1 cellular context compared by ENCODE assay signal in the genomic region with DNA sequence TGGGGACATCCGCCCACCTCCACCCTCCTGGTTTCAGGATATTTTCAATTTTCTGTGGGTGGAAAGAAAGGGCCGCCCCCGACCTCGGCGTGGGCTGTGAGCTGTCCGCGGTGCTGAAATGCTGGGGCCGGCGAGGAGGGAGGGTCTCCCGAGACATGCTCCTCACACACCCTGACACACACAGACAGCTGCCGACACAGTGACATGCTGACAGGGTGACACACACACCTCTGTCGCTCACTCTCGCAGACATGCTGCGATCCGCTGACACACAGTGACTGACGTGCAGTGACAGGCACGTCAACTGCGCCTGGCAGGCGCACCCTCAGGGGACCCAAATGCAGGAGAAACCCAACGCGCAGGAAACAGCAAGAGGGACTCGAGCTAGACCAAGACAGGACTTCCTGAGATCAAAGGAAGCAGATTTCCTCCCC.
TF ChIP-seq lines count a peak whose summit lies in the region.

No MANE protein-coding gene starts in this region.

TF ChIP-seq in K562, 482 proteins besides CTCF, POLR2A, EP300 and RAD21 (continued from another document and continues in another):
- TF ChIP-seq, protein P1, sequence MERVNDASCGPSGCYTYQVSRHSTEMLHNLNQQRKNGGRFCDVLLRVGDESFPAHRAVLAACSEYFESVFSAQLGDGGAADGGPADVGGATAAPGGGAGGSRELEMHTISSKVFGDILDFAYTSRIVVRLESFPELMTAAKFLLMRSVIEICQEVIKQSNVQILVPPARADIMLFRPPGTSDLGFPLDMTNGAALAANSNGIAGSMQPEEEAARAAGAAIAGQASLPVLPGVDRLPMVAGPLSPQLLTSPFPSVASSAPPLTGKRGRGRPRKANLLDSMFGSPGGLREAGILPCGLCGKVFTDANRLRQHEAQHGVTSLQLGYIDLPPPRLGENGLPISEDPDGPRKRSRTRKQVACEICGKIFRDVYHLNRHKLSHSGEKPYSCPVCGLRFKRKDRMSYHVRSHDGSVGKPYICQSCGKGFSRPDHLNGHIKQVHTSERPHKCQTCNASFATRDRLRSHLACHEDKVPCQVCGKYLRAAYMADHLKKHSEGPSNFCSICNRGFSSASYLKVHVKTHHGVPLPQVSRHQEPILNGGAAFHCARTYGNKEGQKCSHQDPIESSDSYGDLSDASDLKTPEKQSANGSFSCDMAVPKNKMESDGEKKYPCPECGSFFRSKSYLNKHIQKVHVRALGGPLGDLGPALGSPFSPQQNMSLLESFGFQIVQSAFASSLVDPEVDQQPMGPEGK (CRISPR knock-in tag; IDR thresholded peaks at IDR 0.05; ENCODE audit: borderline replicate concordance), result no peak
- TF ChIP-seq NFIC (IDR thresholded peaks at IDR 0.05), result no peak
- TF ChIP-seq TCF3 (CRISPR knock-in tag; IDR thresholded peaks at IDR 0.05), result no peak
- no peak for TF ChIP-seq ZKSCAN3 (CRISPR knock-in tag; IDR thresholded peaks at IDR 0.05)
- TF ChIP-seq CBFB (CRISPR knock-in tag; IDR thresholded peaks at IDR 0.05), result no peak
- peak; percentile 81; the same call in 1 of the 2 replicates for TF ChIP-seq ZBED1 (IDR thresholded peaks at IDR 0.05)
- TF ChIP-seq ZNF232 (CRISPR knock-in tag; IDR thresholded peaks at IDR 0.05), result no peak
- no peak for TF ChIP-seq HMG20B (CRISPR knock-in tag; IDR thresholded peaks at IDR 0.05)
- TF ChIP-seq SIN3A (IDR thresholded peaks at IDR 0.05; ENCODE audit: borderline replicate concordance in 2 of 2, control insufficient read depth in 1 of 2, low read depth in 2 of 2, low read length in 2 of 2), result peak; percentile 46 to 86; a peak in 3 of 4 replicates
- TF ChIP-seq BRF1 (IDR thresholded peaks at IDR 0.05; ENCODE audit: borderline replicate concordance, extremely low read depth, insufficient read length), result no peak
- TF ChIP-seq ZEB2 (IDR thresholded peaks at IDR 0.05), result no peak
- no peak for TF ChIP-seq ZFX (CRISPR knock-in tag; IDR thresholded peaks at IDR 0.05)
- no peak for TF ChIP-seq BRD4 (IDR thresholded peaks at IDR 0.05)
- TF ChIP-seq, protein P2, sequence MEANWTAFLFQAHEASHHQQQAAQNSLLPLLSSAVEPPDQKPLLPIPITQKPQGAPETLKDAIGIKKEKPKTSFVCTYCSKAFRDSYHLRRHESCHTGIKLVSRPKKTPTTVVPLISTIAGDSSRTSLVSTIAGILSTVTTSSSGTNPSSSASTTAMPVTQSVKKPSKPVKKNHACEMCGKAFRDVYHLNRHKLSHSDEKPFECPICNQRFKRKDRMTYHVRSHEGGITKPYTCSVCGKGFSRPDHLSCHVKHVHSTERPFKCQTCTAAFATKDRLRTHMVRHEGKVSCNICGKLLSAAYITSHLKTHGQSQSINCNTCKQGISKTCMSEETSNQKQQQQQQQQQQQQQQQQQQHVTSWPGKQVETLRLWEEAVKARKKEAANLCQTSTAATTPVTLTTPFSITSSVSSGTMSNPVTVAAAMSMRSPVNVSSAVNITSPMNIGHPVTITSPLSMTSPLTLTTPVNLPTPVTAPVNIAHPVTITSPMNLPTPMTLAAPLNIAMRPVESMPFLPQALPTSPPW (CRISPR knock-in tag; IDR thresholded peaks at IDR 0.05), result peak; percentile 18; the same call in 1 of the 2 replicates
- TF ChIP-seq RBM25 (IDR thresholded peaks at IDR 0.05; ENCODE audit: low read depth, low read length, severe bottlenecking), result peak; percentile 14
- no peak for TF ChIP-seq ZNF239 (CRISPR knock-in tag; IDR thresholded peaks at IDR 0.05)
- TF ChIP-seq BCOR (IDR thresholded peaks at IDR 0.05), result peak; percentile 74
- TF ChIP-seq SRSF3 (IDR thresholded peaks at IDR 0.05; ENCODE audit: insufficient read depth, low read length), result no peak
- TF ChIP-seq SRSF9 (IDR thresholded peaks at IDR 0.05; ENCODE audit: borderline replicate concordance, low read depth, low read length), result no peak
- TF ChIP-seq HNRNPLL (IDR thresholded peaks at IDR 0.05; ENCODE audit: low read depth, low read length, poor library complexity, severe bottlenecking), result no peak
- TF ChIP-seq HMGN3 (IDR thresholded peaks at IDR 0.05; ENCODE audit: borderline replicate concordance, extremely low read depth, insufficient read length, low read depth, low read length), result no peak
- TF ChIP-seq FOXP1 (CRISPR knock-in tag; IDR thresholded peaks at IDR 0.05), result peak; percentile 64; the same call in 1 of the 2 replicates
- no peak for TF ChIP-seq MEF2D (tag; conservative IDR thresholded peaks at IDR 0.05; ENCODE audit: low read depth)
- TF ChIP-seq TBL1XR1 (IDR thresholded peaks at IDR 0.05; ENCODE audit: low read length in 2 of 2), result no peak
- TF ChIP-seq, protein P3, sequence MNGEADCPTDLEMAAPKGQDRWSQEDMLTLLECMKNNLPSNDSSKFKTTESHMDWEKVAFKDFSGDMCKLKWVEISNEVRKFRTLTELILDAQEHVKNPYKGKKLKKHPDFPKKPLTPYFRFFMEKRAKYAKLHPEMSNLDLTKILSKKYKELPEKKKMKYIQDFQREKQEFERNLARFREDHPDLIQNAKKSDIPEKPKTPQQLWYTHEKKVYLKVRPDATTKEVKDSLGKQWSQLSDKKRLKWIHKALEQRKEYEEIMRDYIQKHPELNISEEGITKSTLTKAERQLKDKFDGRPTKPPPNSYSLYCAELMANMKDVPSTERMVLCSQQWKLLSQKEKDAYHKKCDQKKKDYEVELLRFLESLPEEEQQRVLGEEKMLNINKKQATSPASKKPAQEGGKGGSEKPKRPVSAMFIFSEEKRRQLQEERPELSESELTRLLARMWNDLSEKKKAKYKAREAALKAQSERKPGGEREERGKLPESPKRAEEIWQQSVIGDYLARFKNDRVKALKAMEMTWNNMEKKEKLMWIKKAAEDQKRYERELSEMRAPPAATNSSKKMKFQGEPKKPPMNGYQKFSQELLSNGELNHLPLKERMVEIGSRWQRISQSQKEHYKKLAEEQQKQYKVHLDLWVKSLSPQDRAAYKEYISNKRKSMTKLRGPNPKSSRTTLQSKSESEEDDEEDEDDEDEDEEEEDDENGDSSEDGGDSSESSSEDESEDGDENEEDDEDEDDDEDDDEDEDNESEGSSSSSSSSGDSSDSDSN (IDR thresholded peaks at IDR 0.05; ENCODE audit: borderline replicate concordance in 1 of 2, low read depth in 2 of 2, low read length in 2 of 2), result no peak
- TF ChIP-seq MXI1 (IDR thresholded peaks at IDR 0.05; ENCODE audit: low read depth, low read length), result 0 out of 2 replicates have a peak, but pooled peaks have one; percentile 29
- TF ChIP-seq, protein P4, sequence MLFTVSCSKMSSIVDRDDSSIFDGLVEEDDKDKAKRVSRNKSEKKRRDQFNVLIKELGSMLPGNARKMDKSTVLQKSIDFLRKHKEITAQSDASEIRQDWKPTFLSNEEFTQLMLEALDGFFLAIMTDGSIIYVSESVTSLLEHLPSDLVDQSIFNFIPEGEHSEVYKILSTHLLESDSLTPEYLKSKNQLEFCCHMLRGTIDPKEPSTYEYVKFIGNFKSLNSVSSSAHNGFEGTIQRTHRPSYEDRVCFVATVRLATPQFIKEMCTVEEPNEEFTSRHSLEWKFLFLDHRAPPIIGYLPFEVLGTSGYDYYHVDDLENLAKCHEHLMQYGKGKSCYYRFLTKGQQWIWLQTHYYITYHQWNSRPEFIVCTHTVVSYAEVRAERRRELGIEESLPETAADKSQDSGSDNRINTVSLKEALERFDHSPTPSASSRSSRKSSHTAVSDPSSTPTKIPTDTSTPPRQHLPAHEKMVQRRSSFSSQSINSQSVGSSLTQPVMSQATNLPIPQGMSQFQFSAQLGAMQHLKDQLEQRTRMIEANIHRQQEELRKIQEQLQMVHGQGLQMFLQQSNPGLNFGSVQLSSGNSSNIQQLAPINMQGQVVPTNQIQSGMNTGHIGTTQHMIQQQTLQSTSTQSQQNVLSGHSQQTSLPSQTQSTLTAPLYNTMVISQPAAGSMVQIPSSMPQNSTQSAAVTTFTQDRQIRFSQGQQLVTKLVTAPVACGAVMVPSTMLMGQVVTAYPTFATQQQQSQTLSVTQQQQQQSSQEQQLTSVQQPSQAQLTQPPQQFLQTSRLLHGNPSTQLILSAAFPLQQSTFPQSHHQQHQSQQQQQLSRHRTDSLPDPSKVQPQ (CRISPR knock-in tag; IDR thresholded peaks at IDR 0.05; ENCODE audit: borderline replicate concordance), result no peak
- no peak for TF ChIP-seq RBM15 (IDR thresholded peaks at IDR 0.05; ENCODE audit: insufficient read depth, low read length)
- no peak for TF ChIP-seq ZBTB8A (IDR thresholded peaks at IDR 0.05; ENCODE audit: partially characterized antibody)
- no peak for TF ChIP-seq RCOR1 (IDR thresholded peaks at IDR 0.05; ENCODE audit: borderline replicate concordance in 1 of 2, low read depth in 2 of 2, low read length in 2 of 2)
- no peak for TF ChIP-seq TAL1 (IDR thresholded peaks at IDR 0.05)
- TF ChIP-seq TEAD2 (tag; IDR thresholded peaks at IDR 0.05), result no peak
- TF ChIP-seq, protein P5, sequence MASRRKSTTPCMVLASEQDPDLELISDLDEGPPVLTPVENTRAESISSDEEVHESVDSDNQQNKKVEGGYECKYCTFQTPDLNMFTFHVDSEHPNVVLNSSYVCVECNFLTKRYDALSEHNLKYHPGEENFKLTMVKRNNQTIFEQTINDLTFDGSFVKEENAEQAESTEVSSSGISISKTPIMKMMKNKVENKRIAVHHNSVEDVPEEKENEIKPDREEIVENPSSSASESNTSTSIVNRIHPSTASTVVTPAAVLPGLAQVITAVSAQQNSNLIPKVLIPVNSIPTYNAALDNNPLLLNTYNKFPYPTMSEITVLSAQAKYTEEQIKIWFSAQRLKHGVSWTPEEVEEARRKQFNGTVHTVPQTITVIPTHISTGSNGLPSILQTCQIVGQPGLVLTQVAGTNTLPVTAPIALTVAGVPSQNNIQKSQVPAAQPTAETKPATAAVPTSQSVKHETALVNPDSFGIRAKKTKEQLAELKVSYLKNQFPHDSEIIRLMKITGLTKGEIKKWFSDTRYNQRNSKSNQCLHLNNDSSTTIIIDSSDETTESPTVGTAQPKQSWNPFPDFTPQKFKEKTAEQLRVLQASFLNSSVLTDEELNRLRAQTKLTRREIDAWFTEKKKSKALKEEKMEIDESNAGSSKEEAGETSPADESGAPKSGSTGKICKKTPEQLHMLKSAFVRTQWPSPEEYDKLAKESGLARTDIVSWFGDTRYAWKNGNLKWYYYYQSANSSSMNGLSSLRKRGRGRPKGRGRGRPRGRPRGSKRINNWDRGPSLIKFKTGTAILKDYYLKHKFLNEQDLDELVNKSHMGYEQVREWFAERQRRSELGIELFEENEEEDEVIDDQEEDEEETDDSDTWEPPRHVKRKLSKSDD (conservative IDR thresholded peaks at IDR 0.05; ENCODE audit: low read length), result no peak
- TF ChIP-seq, protein P6, sequence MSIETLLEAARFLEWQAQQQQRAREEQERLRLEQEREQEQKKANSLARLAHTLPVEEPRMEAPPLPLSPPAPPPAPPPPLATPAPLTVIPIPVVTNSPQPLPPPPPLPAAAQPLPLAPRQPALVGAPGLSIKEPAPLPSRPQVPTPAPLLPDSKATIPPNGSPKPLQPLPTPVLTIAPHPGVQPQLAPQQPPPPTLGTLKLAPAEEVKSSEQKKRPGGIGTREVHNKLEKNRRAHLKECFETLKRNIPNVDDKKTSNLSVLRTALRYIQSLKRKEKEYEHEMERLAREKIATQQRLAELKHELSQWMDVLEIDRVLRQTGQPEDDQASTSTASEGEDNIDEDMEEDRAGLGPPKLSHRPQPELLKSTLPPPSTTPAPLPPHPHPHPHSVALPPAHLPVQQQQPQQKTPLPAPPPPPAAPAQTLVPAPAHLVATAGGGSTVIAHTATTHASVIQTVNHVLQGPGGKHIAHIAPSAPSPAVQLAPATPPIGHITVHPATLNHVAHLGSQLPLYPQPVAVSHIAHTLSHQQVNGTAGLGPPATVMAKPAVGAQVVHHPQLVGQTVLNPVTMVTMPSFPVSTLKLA (conservative IDR thresholded peaks at IDR 0.05), result peak; percentile 70 to 81
- no peak for TF ChIP-seq SLC30A9 (CRISPR knock-in tag; IDR thresholded peaks at IDR 0.05)
- no peak; the same call in 1 of the 2 replicates for TF ChIP-seq ZNF143 (CRISPR knock-in tag; IDR thresholded peaks at IDR 0.05)
- no peak for TF ChIP-seq BMI1 (IDR thresholded peaks at IDR 0.05; ENCODE audit: low read length)
- no peak for TF ChIP-seq HCFC1 (IDR thresholded peaks at IDR 0.05; ENCODE audit: low read depth, low read length)
- TF ChIP-seq, protein P7, sequence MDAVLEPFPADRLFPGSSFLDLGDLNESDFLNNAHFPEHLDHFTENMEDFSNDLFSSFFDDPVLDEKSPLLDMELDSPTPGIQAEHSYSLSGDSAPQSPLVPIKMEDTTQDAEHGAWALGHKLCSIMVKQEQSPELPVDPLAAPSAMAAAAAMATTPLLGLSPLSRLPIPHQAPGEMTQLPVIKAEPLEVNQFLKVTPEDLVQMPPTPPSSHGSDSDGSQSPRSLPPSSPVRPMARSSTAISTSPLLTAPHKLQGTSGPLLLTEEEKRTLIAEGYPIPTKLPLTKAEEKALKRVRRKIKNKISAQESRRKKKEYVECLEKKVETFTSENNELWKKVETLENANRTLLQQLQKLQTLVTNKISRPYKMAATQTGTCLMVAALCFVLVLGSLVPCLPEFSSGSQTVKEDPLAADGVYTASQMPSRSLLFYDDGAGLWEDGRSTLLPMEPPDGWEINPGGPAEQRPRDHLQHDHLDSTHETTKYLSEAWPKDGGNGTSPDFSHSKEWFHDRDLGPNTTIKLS (IDR thresholded peaks at IDR 0.05; ENCODE audit: borderline replicate concordance, low read depth), result no peak
- no peak for TF ChIP-seq FOXA3 (CRISPR knock-in tag; conservative IDR thresholded peaks at IDR 0.05 in 1 of 2, IDR thresholded peaks at IDR 0.05 in 1 of 2)
- peak; percentile 63; the same call in 1 of the 2 replicates for TF ChIP-seq TRIM28 (IDR thresholded peaks at IDR 0.05)
- TF ChIP-seq MCM2 (IDR thresholded peaks at IDR 0.05; ENCODE audit: low read depth), result no peak
- no peak for TF ChIP-seq CBX3 (IDR thresholded peaks at IDR 0.05; ENCODE audit: borderline replicate concordance in 1 of 2, low read length in 2 of 2)
- TF ChIP-seq FOXJ3 (CRISPR knock-in tag; IDR thresholded peaks at IDR 0.05), result no peak
- peak in 1 of 2 experiments; percentile 84; a peak in 1 of 4 replicates for TF ChIP-seq TEAD1 (CRISPR knock-in tag; IDR thresholded peaks at IDR 0.05)
- TF ChIP-seq ZNF76 (CRISPR knock-in tag; IDR thresholded peaks at IDR 0.05; ENCODE audit: borderline replicate concordance), result no peak
- TF ChIP-seq PHF21A (IDR thresholded peaks at IDR 0.05; ENCODE audit: borderline replicate concordance, low read depth), result no peak
- TF ChIP-seq RBM34 (IDR thresholded peaks at IDR 0.05; ENCODE audit: borderline replicate concordance, insufficient read depth, low read length), result no peak
- TF ChIP-seq ZNF408 (CRISPR knock-in tag; IDR thresholded peaks at IDR 0.05; ENCODE audit: low read depth), result no peak
- TF ChIP-seq SNIP1 (IDR thresholded peaks at IDR 0.05; ENCODE audit: low read depth), result no peak
- no peak for TF ChIP-seq RNF2 (IDR thresholded peaks at IDR 0.05)
- no peak for TF ChIP-seq ZNF24 (IDR thresholded peaks at IDR 0.05)
- no peak for TF ChIP-seq XRCC5 (IDR thresholded peaks at IDR 0.05; ENCODE audit: low read depth, low read length)
- no peak for TF ChIP-seq NR3C1 (CRISPR knock-in tag; IDR thresholded peaks at IDR 0.05)
